ENCODE assay signal across 8 cellular contexts in the genomic region with DNA sequence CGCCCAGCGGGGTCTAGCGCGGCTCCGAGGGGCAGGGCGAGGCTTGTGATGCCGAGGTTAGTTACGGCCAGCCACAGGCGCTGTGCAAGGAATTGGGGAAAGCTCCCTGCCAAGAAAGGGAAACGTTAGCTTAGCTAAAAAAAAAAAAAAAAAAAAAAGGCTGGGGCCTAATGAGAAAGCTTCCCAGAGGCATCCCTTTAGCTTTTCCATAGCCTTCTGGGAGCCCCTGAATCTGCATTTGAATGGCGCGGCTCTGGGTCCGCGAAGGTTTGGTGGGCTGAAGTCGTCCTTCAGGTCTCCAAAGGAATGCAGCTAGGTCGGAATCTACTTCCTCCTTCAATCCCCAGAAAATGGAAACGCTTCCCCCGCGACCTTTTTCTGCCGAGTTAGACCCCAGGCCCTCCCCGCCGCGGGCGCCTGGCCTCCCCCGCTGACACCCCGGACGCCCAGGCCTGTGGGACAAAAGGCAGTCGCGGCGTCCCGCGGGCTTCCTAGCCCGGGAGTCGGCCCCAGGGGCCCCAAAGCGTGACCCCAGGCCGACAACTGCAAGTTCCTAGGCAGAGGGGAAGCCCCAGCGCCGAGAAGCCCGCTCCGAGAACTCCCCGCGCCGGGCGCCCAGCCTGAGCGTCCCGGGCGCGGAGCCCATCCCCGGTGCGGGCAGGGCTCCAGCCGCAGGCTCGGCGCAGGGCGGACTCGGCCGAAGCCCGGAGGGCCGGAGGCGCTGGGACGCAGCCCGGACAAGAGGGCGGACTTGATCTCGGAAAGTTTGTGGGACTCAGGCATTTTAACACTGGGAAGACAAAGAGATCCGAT. TPM values are rescaled to one million over a fixed set of nuclear protein-coding genes. Genes with fewer than 3 reads are reported as not detected.
DNase-seq lines count a peak whose midpoint lies in the region; ATAC-seq and TF ChIP-seq lines count a peak whose summit lies in the region.

No MANE protein-coding gene starts in this region.

- no peak for TF ChIP-seq POLR2A in breast epithelium (IDR thresholded peaks at IDR 0.05)
- no peak for TF ChIP-seq POLR2A in spleen (IDR thresholded peaks at IDR 0.05)

- H3K27me3 ChIP-seq in breast epithelium (no peaks in the 10 kb centered on the region), spleen (replicated peaks in 1 of 7) (peaks cover 2 to 99% (median 65%) of the 10 kb centered on the region in 7 donors)

- H3K27ac ChIP-seq in breast epithelium (peak overlapping the region; percentile 95 to 96), spleen (peak overlapping the region in 6 of 8 donors; percentile 49 to 67 (median 58))

- WGBS in spleen, 5 donors: 3 to 5% (median 4%) methylated on average over 36 to 64 of the region's 64 CpGs

- peaks cover 0 to 8% of the 10 kb centered on the region in 2 donors for H3K9me3 ChIP-seq in breast epithelium
- peaks cover 0 to 31% (median 17%) of the 10 kb centered on the region in 8 donors for H3K9me3 ChIP-seq in spleen

- H3K4me1 Mint-ChIP-seq in HFFc6 (ENCODE audit: low read depth): peaks cover 23% of the 10 kb centered on the region

- H3K4me3 ChIP-seq in AG10803 (ENCODE audit: low read length) (peak overlapping the region; percentile 96), breast epithelium (peak overlapping the region; percentile 61 to 87 (median 83)), spleen (peak overlapping the region; percentile 41 to 74 (median 55))

- H3K4me3 Mint-ChIP-seq in HFFc6: peak overlapping the region; percentile 100

- H3K36me3 ChIP-seq in breast epithelium: no peaks in the 10 kb centered on the region
- no peaks in the 10 kb centered on the region for H3K36me3 ChIP-seq in spleen

- TF ChIP-seq CTCF in AG10803 (conservative IDR thresholded peaks at IDR 0.05; ENCODE audit: low read length): no peak
- no peak; the same call in 1 of the 2 replicates for TF ChIP-seq CTCF in HFFc6 (IDR thresholded peaks at IDR 0.05)
- no peak for TF ChIP-seq CTCF in breast epithelium (IDR thresholded peaks at IDR 0.05)
- TF ChIP-seq CTCF in spleen (IDR thresholded peaks at IDR 0.05 in 8 of 11, conservative IDR thresholded peaks at IDR 0.05 in 3 of 11): no peak

- DNase-seq in AG10803 (ENCODE audit: low read depth) (peak; percentile 64), HFFc6 (no peak), breast epithelium (ENCODE audit: low spot score in 2 of 2) (peak in 1 of 2 donors; percentile 37), iris pigment epithelial cell (ENCODE audit: low read depth) (peak; percentile 75), spleen (no peak), amniotic stem cell (lab: John Stamatoyannopoulos, UW) (no peak)

- no peaks in the 10 kb centered on the region for H3K4me1 ChIP-seq in breast epithelium
- peaks cover 0 to 49% (median 38%) of the 10 kb centered on the region in 6 donors for H3K4me1 ChIP-seq in spleen

- peaks cover 4% of the 10 kb centered on the region; the same call in 1 of the 2 replicates for H3K9me3 Mint-ChIP-seq in HFFc6

- peaks cover 7% of the 10 kb centered on the region for H3K27me3 Mint-ChIP-seq in HFFc6 (ENCODE audit: insufficient read depth)

- peak overlapping the region; percentile 98 for H3K27ac Mint-ChIP-seq in HFFc6

- peaks cover 41% of the 10 kb centered on the region for H3K36me3 Mint-ChIP-seq in HFFc6 (ENCODE audit: low read depth)

- no peak for ATAC-seq in GM19452 (IDR thresholded peaks at IDR 0.05; ENCODE audit: unreplicated experiment)
- ATAC-seq in GM21360 (IDR thresholded peaks at IDR 0.05; ENCODE audit: unreplicated experiment): no peak

- intact Hi-C loops in breast epithelium (cut with DNase I; ENCODE audit: low total_unique reads) (no loop called here), spleen (cut with DNase I; ENCODE audit: low total_unique reads) (no loop called here)

RNA-seq across cellular contexts. Expression of a gene that starts 0.6 kb away (rescaled TPM):
- 100 to 1,000 TPM; 238 to 483 (median 287) TPM for total RNA-seq in HFFc6 (2021; fragmentation: NEBNext Ultra II Directional; extraction: Animal tissue kit (Norgen Biotek cat#: 25700))
- total RNA-seq in breast epithelium (100 to 1,000 TPM in 1 of 3 donors, 10 to 100 TPM in 2; 54.2 to 125 (median 87.2) TPM), spleen (10 to 100 TPM in 1 of 7 donors, 1 to 10 TPM in 6; 4.2 to 20.0 (median 6.8) TPM)
- polyA plus RNA-seq in spleen: 1 to 10 TPM in 2 of 3 donors, under 1 TPM in 1; 0.87 to 1.9 (median 1.7) TPM

Comparison
In these comparisons a context has a peak if more than half of its experiments do, and no peak if none do; other contexts are left out.
1. DNase-seq: peak in AG10803 (single experiment) and iris pigment epithelial cell (single experiment); none in HFFc6 (single experiment), spleen (single experiment) and amniotic stem cell (single experiment).
2. Peak in every context shown above with its lines, with median percentiles within 50 percentile points of each other: H3K4me3 ChIP-seq.